In genomic region chr2:131105156-131105949, GRCh38 we compare ENCODE assay signal across 1 cellular context.
TF ChIP-seq lines count a peak whose summit lies in the region.

A gene with protein sequence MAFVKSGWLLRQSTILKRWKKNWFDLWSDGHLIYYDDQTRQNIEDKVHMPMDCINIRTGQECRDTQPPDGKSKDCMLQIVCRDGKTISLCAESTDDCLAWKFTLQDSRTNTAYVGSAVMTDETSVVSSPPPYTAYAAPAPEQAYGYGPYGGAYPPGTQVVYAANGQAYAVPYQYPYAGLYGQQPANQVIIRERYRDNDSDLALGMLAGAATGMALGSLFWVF (plus strand): TSS chr2:131105336. CDS start chr2:131120942, 15,606 bp downstream.

TF ChIP-seq in GM12878, 131 proteins besides CTCF, POLR2A, EP300 and RAD21 (continued from another document):
- no peak for TF ChIP-seq PRDM15 (CRISPR knock-in tag; IDR thresholded peaks at IDR 0.05)
- TF ChIP-seq TBL1XR1 (IDR thresholded peaks at IDR 0.05; ENCODE audit: low read depth, low read length), result no peak
- TF ChIP-seq SP1 (IDR thresholded peaks at IDR 0.05; ENCODE audit: low read depth, low read length), result no peak
- TF ChIP-seq TARDBP (IDR thresholded peaks at IDR 0.05; ENCODE audit: borderline replicate concordance), result no peak
- TF ChIP-seq, protein P1, sequence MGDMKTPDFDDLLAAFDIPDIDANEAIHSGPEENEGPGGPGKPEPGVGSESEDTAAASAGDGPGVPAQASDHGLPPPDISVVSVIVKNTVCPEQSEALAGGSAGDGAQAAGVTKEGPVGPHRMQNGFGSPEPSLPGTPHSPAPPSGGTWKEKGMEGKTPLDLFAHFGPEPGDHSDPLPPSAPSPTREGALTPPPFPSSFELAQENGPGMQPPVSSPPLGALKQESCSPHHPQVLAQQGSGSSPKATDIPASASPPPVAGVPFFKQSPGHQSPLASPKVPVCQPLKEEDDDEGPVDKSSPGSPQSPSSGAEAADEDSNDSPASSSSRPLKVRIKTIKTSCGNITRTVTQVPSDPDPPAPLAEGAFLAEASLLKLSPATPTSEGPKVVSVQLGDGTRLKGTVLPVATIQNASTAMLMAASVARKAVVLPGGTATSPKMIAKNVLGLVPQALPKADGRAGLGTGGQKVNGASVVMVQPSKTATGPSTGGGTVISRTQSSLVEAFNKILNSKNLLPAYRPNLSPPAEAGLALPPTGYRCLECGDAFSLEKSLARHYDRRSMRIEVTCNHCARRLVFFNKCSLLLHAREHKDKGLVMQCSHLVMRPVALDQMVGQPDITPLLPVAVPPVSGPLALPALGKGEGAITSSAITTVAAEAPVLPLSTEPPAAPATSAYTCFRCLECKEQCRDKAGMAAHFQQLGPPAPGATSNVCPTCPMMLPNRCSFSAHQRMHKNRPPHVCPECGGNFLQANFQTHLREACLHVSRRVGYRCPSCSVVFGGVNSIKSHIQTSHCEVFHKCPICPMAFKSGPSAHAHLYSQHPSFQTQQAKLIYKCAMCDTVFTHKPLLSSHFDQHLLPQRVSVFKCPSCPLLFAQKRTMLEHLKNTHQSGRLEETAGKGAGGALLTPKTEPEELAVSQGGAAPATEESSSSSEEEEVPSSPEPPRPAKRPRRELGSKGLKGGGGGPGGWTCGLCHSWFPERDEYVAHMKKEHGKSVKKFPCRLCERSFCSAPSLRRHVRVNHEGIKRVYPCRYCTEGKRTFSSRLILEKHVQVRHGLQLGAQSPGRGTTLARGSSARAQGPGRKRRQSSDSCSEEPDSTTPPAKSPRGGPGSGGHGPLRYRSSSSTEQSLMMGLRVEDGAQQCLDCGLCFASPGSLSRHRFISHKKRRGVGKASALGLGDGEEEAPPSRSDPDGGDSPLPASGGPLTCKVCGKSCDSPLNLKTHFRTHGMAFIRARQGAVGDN (IDR thresholded peaks at IDR 0.05), result peak; percentile 81
- no peak for TF ChIP-seq RELA (IDR thresholded peaks at IDR 0.05; ENCODE audit: borderline replicate concordance, partially characterized antibody)
- TF ChIP-seq NFIC (IDR thresholded peaks at IDR 0.05; ENCODE audit: low read depth, low read length), result no peak
- TF ChIP-seq RCOR1 (conservative IDR thresholded peaks at IDR 0.05; ENCODE audit: low read depth, low read length), result no peak
- TF ChIP-seq ASH2L (IDR thresholded peaks at IDR 0.05; ENCODE audit: borderline replicate concordance, low read depth), result no peak
- TF ChIP-seq, protein P2, sequence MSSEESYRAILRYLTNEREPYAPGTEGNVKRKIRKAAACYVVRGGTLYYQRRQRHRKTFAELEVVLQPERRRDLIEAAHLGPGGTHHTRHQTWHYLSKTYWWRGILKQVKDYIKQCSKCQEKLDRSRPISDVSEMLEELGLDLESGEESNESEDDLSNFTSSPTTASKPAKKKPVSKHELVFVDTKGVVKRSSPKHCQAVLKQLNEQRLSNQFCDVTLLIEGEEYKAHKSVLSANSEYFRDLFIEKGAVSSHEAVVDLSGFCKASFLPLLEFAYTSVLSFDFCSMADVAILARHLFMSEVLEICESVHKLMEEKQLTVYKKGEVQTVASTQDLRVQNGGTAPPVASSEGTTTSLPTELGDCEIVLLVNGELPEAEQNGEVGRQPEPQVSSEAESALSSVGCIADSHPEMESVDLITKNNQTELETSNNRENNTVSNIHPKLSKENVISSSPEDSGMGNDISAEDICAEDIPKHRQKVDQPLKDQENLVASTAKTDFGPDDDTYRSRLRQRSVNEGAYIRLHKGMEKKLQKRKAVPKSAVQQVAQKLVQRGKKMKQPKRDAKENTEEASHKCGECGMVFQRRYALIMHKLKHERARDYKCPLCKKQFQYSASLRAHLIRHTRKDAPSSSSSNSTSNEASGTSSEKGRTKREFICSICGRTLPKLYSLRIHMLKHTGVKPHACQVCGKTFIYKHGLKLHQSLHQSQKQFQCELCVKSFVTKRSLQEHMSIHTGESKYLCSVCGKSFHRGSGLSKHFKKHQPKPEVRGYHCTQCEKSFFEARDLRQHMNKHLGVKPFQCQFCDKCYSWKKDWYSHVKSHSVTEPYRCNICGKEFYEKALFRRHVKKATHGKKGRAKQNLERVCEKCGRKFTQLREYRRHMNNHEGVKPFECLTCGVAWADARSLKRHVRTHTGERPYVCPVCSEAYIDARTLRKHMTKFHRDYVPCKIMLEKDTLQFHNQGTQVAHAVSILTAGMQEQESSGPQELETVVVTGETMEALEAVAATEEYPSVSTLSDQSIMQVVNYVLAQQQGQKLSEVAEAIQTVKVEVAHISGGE (CRISPR knock-in tag; IDR thresholded peaks at IDR 0.05), result no peak
- TF ChIP-seq NR2F1 (conservative IDR thresholded peaks at IDR 0.05), result no peak
- TF ChIP-seq YY1 (IDR thresholded peaks at IDR 0.05; ENCODE audit: low read depth, low read length), result peak; percentile 45; the same call in 1 of the 2 replicates
- TF ChIP-seq ETV6 (conservative IDR thresholded peaks at IDR 0.05 in 1 of 2, IDR thresholded peaks at IDR 0.05 in 1 of 2; ENCODE audit: borderline replicate concordance in 1 of 2, low read depth in 1 of 2), result no peak
- TF ChIP-seq EGR1 (IDR thresholded peaks at IDR 0.05; ENCODE audit: borderline replicate concordance in 1 of 2, low read depth in 2 of 2, low read length in 2 of 2), result no peak
- TF ChIP-seq, protein P3, sequence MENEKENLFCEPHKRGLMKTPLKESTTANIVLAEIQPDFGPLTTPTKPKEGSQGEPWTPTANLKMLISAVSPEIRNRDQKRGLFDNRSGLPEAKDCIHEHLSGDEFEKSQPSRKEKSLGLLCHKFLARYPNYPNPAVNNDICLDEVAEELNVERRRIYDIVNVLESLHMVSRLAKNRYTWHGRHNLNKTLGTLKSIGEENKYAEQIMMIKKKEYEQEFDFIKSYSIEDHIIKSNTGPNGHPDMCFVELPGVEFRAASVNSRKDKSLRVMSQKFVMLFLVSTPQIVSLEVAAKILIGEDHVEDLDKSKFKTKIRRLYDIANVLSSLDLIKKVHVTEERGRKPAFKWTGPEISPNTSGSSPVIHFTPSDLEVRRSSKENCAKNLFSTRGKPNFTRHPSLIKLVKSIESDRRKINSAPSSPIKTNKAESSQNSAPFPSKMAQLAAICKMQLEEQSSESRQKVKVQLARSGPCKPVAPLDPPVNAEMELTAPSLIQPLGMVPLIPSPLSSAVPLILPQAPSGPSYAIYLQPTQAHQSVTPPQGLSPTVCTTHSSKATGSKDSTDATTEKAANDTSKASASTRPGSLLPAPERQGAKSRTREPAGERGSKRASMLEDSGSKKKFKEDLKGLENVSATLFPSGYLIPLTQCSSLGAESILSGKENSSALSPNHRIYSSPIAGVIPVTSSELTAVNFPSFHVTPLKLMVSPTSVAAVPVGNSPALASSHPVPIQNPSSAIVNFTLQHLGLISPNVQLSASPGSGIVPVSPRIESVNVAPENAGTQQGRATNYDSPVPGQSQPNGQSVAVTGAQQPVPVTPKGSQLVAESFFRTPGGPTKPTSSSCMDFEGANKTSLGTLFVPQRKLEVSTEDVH (IDR thresholded peaks at IDR 0.05; ENCODE audit: low read depth, partially characterized antibody), result no peak
- TF ChIP-seq SREBF2 (IDR thresholded peaks at IDR 0.05; ENCODE audit: low read length), result no peak
- peak; percentile 60; the same call in 1 of the 2 replicates for TF ChIP-seq SMARCA5 (IDR thresholded peaks at IDR 0.05)
- peak; percentile 86 for TF ChIP-seq CREB1 (IDR thresholded peaks at IDR 0.05; ENCODE audit: low read depth)
